12 cellular contexts compared by ENCODE assay signal in genomic region chrX:38103857-38104812, GRCh38.
DNase-seq lines count a peak whose midpoint lies in the region; ATAC-seq and TF ChIP-seq lines count a peak whose summit lies in the region.
"Had no signal": no experiment of that assay in that cellular context is flagged by ENCODE, and none has a peak within 500 bp of the region (broad histone marks: within the 10 kb centered on the region; RNA-seq: fewer than 3 reads in every experiment).

No MANE protein-coding gene starts in this region.

- WGBS in sigmoid colon, 2 donors = 73 to 89% methylated on average over 5 of the region's 5 CpGs

- H3K27ac Mint-ChIP-seq in activated T-cell treated with anti-CD3 and anti-CD28 coated beads, Interleukin-2, amount 50 U/mL, for 72 hours = no peak overlapping the region

- no peak overlapping the region for H3K4me3 Mint-ChIP-seq in activated T-cell treated with anti-CD3 and anti-CD28 coated beads, Interleukin-2, amount 50 U/mL, for 72 hours

- H3K9ac ChIP-seq in BLaER1 = no peak overlapping the region

- no peaks in the 10 kb centered on the region for H3K9me3 Mint-ChIP-seq in activated T-cell treated with anti-CD3 and anti-CD28 coated beads, Interleukin-2, amount 50 U/mL, for 72 hours

- TF ChIP-seq CTCF in sigmoid colon (IDR thresholded peaks at IDR 0.05) = no peak

- peaks cover 30% of the 10 kb centered on the region for H3K27me3 Mint-ChIP-seq in activated T-cell treated with anti-CD3 and anti-CD28 coated beads, Interleukin-2, amount 50 U/mL, for 72 hours (ENCODE audit: low read depth)

- H4K20me1 ChIP-seq in BLaER1 = no peaks in the 10 kb centered on the region

- TF ChIP-seq POLR2A in sigmoid colon (IDR thresholded peaks at IDR 0.05) = no peak

- no peaks in the 10 kb centered on the region for H3K36me3 Mint-ChIP-seq in activated T-cell treated with anti-CD3 and anti-CD28 coated beads, Interleukin-2, amount 50 U/mL, for 72 hours (ENCODE audit: insufficient read depth in 2 of 2)

- H3K27ac ChIP-seq in BLaER1 = no peak overlapping the region
- no peak overlapping the region for H3K27ac ChIP-seq in sigmoid colon
- H3K27ac ChIP-seq: SJSA1, upper lobe of right lung had no signal

- no peaks in the 10 kb centered on the region for H3K36me3 ChIP-seq in BLaER1
- no peaks in the 10 kb centered on the region for H3K36me3 ChIP-seq in sigmoid colon
- H3K36me3 ChIP-seq: SJSA1, upper lobe of right lung had no signal

- peaks cover 31% of the 10 kb centered on the region for H3K4me1 ChIP-seq in BLaER1
- no peaks in the 10 kb centered on the region for H3K4me1 ChIP-seq in sigmoid colon
- H3K4me1 ChIP-seq: SJSA1, upper lobe of right lung had no signal

- H3K9me3 ChIP-seq in BLaER1 (peaks cover 10% of the 10 kb centered on the region; the same call in 1 of the 2 replicates), sigmoid colon (no peaks in the 10 kb centered on the region)
- H3K9me3 ChIP-seq: SJSA1, upper lobe of right lung had no signal

- H3K27me3 ChIP-seq in BLaER1 (no peaks in the 10 kb centered on the region), sigmoid colon (no peaks in the 10 kb centered on the region)
- H3K27me3 ChIP-seq: SJSA1, upper lobe of right lung had no signal

- ATAC-seq in GM19328 (IDR thresholded peaks at IDR 0.05; ENCODE audit: unreplicated experiment) = peak; percentile 59
- ATAC-seq in HG02870 (IDR thresholded peaks at IDR 0.05; ENCODE audit: unreplicated experiment) = peak; percentile 81
- ATAC-seq in HG03575 (IDR thresholded peaks at IDR 0.05; ENCODE audit: extremely low read depth, insufficient number of reproducible peaks, low FRiP score, unreplicated experiment) = peak; percentile 74
- ATAC-seq in activated T-cell treated with anti-CD3 and anti-CD28 coated beads, Interleukin-2, amount 50 U/mL, for 72 hours (replicated peaks in 1 of 2) = no peak
- ATAC-seq: upper lobe of right lung had no signal

- peak overlapping the region; percentile 51 for H3K4me2 ChIP-seq in BLaER1

- intact Hi-C loops in sigmoid colon (cut with DNase I) = no loop called here

- H3K4me3 ChIP-seq in BLaER1 (no peak overlapping the region), sigmoid colon (no peak overlapping the region)
- H3K4me3 ChIP-seq: SJSA1, upper lobe of right lung had no signal

- DNase-seq in sigmoid colon = no peak
- no peak for DNase-seq in activated T-cell treated with anti-CD3 and anti-CD28 coated beads, Interleukin-2, amount 50 U/mL, for 72 hours
- DNase-seq in activated effector memory CD4-positive, alpha-beta T cell treated with anti-CD3 and anti-CD28 coated beads, Interleukin-2, amount 50 U/mL, for 16 hours = no peak
- no peak for DNase-seq in AG20443 (ENCODE audit: low spot score)
- DNase-seq: NCI-H2171, nucleus accumbens, upper lobe of right lung had no signal

- TF ChIP-seq EP300 in sigmoid colon (IDR thresholded peaks at IDR 0.05) = no peak

- no peaks in the 10 kb centered on the region for H3K4me1 Mint-ChIP-seq in activated T-cell treated with anti-CD3 and anti-CD28 coated beads, Interleukin-2, amount 50 U/mL, for 72 hours (ENCODE audit: low read depth)

Comparison
In these comparisons a context has a peak if more than half of its experiments do, and no peak if none do; other contexts are left out.
1. ATAC-seq: peak in GM19328 (single experiment), HG02870 (single experiment) and HG03575 (single experiment); none in activated T-cell treated with anti-CD3 and anti-CD28 coated beads, Interleukin-2, amount 50 U/mL, for 72 hours (0 of 2).